1 cellular context compared by ENCODE assay signal in the genomic region with DNA sequence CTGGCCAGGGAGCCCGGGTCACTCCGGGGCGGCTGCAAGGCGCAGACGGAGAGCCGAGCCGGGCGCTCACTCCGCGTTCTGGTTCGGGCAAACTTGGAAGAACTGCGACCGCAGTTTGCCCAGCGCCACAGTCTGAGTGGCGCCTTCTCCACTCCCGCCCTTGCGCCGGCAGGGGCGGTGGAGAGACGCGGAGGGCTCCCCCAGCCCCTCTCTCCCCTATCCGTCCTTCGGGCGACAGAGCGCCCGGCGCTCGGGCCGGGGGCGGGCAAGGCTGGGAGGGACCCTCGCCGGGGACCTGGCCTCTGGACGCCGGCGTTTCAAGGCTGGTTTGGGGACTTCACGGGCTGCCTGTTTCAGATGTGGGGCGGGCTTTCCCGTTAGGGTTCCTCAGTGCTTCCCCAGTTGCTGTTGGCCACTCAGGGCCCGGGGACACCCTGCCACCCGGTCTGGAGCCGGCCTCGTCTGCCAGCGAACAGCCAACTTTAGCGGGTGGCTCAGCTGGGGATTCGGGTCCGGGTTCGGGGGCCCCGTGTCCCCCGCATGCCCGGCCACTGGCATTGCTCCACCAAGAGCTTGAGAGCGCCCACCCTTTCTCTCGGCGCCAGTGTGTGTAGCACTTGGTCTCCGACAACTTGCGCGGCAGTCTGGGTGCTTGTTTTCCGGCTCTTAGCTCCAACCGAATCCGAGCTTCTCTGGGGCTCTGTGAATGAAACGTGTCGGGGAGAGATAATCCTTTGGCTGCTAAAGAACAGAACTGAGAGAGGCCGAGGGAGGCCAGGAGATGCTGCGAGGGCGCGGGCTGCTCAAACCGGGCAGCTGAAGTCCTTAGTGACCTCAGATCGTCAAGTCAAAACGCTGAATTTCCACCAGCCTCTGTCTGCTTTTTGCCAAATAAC.
TF ChIP-seq lines count a peak whose summit lies in the region.

No MANE protein-coding gene starts in this region.

TF ChIP-seq in HepG2, 621 proteins besides CTCF, POLR2A, EP300 and RAD21 (continued from another document and continues in another):
- TF ChIP-seq FOXC1 (CRISPR knock-in tag; IDR thresholded peaks at IDR 0.05; ENCODE audit: borderline replicate concordance) (0 out of 2 replicates have a peak, but pooled peaks have one; percentile 51), FOXA3 (CRISPR knock-in tag; IDR thresholded peaks at IDR 0.05) (peak; percentile 34; the same call in 1 of the 2 replicates), ZNF501 (CRISPR knock-in tag; IDR thresholded peaks at IDR 0.05) (peak; percentile 82), ZFX (CRISPR knock-in tag; IDR thresholded peaks at IDR 0.05; ENCODE audit: low read depth) (peak; percentile 38), HNRNPLL (IDR thresholded peaks at IDR 0.05; ENCODE audit: low read depth, low read length, poor library complexity, severe bottlenecking) (peak; percentile 93), ARHGAP35 (CRISPR knock-in tag; IDR thresholded peaks at IDR 0.05; ENCODE audit: borderline replicate concordance) (0 out of 2 replicates have a peak, but pooled peaks have one; percentile 30), ZNF224 (CRISPR knock-in tag; IDR thresholded peaks at IDR 0.05) (0 out of 2 replicates have a peak, but pooled peaks have one; percentile 76), ZNF773 (CRISPR knock-in tag; IDR thresholded peaks at IDR 0.05; ENCODE audit: borderline replicate concordance) (no peak), ZSCAN25 (CRISPR knock-in tag; IDR thresholded peaks at IDR 0.05) (peak; percentile 50; the same call in 1 of the 2 replicates), EEA1 (CRISPR knock-in tag; IDR thresholded peaks at IDR 0.05; ENCODE audit: borderline replicate concordance) (0 out of 2 replicates have a peak, but pooled peaks have one; percentile 40), HDAC2 (CRISPR knock-in tag; IDR thresholded peaks at IDR 0.05) (peak; percentile 55; the same call in 1 of the 2 replicates), FOXP1 (IDR thresholded peaks at IDR 0.05) (no peak), FOXP1 (CRISPR knock-in tag; IDR thresholded peaks at IDR 0.05) (0 out of 2 replicates have a peak, but pooled peaks have one; percentile 18), ZNF205 (CRISPR knock-in tag; IDR thresholded peaks at IDR 0.05) (0 out of 2 replicates have a peak, but pooled peaks have one; percentile 21), ZNF724P (CRISPR knock-in tag; IDR thresholded peaks at IDR 0.05; ENCODE audit: borderline replicate concordance) (0 out of 2 replicates have a peak, but pooled peaks have one; percentile 29), PHF8 (CRISPR knock-in tag; IDR thresholded peaks at IDR 0.05) (peak; percentile 69), POGZ (CRISPR knock-in tag; IDR thresholded peaks at IDR 0.05) (peak; percentile 26; the same call in 1 of the 2 replicates), MTA1 (CRISPR knock-in tag; IDR thresholded peaks at IDR 0.05; ENCODE audit: borderline replicate concordance) (peak; percentile 11; the same call in 1 of the 2 replicates), ZNF431 (CRISPR knock-in tag; IDR thresholded peaks at IDR 0.05; ENCODE audit: borderline replicate concordance, low read depth) (0 out of 2 replicates have a peak, but pooled peaks have one; percentile 13), ZNF317 (CRISPR knock-in tag; IDR thresholded peaks at IDR 0.05) (peak; percentile 56; the same call in 1 of the 2 replicates), U2AF2 (IDR thresholded peaks at IDR 0.05; ENCODE audit: low read depth, low read length) (0 out of 2 replicates have a peak, but pooled peaks have one; percentile 34), GABPB1 (CRISPR knock-in tag; IDR thresholded peaks at IDR 0.05) (peak; percentile 48; the same call in 1 of the 2 replicates), ATAD3A (CRISPR knock-in tag; IDR thresholded peaks at IDR 0.05) (no peak), SAP130 (CRISPR knock-in tag; IDR thresholded peaks at IDR 0.05; ENCODE audit: low read depth) (peak; percentile 54), RBM39 (IDR thresholded peaks at IDR 0.05; ENCODE audit: low read depth, low read length, poor library complexity, severe bottlenecking) (peak; percentile 16), ZNF766 (CRISPR knock-in tag; IDR thresholded peaks at IDR 0.05; ENCODE audit: borderline replicate concordance) (0 out of 2 replicates have a peak, but pooled peaks have one; percentile 62), ZNF225 (CRISPR knock-in tag; IDR thresholded peaks at IDR 0.05) (no peak; the same call in 1 of the 2 replicates), HMG20B (CRISPR knock-in tag; conservative IDR thresholded peaks at IDR 0.05) (0 out of 2 replicates have a peak, but pooled peaks have one; percentile 28), ZNF605 (CRISPR knock-in tag; IDR thresholded peaks at IDR 0.05) (0 out of 2 replicates have a peak, but pooled peaks have one; percentile 38), NKX3-1 (CRISPR knock-in tag; IDR thresholded peaks at IDR 0.05) (peak; percentile 22; the same call in 1 of the 2 replicates), ZKSCAN8 (CRISPR knock-in tag; IDR thresholded peaks at IDR 0.05; ENCODE audit: borderline replicate concordance) (peak; percentile 18; the same call in 1 of the 2 replicates), ZMYM4 (CRISPR knock-in tag; IDR thresholded peaks at IDR 0.05) (peak; percentile 40), KDM5B (CRISPR knock-in tag; IDR thresholded peaks at IDR 0.05; ENCODE audit: borderline replicate concordance) (peak; percentile 42), ZNF720 (CRISPR knock-in tag; IDR thresholded peaks at IDR 0.05) (no peak), ZNF672 (CRISPR knock-in tag; IDR thresholded peaks at IDR 0.05) (no peak), ZNF530 (CRISPR knock-in tag; IDR thresholded peaks at IDR 0.05; ENCODE audit: low read depth) (no peak), MAF1 (CRISPR knock-in tag; IDR thresholded peaks at IDR 0.05; ENCODE audit: borderline replicate concordance) (0 out of 2 replicates have a peak, but pooled peaks have one; percentile 69), ZKSCAN5 (CRISPR knock-in tag; IDR thresholded peaks at IDR 0.05) (no peak), POLR2AphosphoS5 (IDR thresholded peaks at IDR 0.05; ENCODE audit: low read depth, low read length) (no peak), ZNF143 (CRISPR knock-in tag; IDR thresholded peaks at IDR 0.05) (peak; percentile 38)
- TF ChIP-seq, protein P1, sequence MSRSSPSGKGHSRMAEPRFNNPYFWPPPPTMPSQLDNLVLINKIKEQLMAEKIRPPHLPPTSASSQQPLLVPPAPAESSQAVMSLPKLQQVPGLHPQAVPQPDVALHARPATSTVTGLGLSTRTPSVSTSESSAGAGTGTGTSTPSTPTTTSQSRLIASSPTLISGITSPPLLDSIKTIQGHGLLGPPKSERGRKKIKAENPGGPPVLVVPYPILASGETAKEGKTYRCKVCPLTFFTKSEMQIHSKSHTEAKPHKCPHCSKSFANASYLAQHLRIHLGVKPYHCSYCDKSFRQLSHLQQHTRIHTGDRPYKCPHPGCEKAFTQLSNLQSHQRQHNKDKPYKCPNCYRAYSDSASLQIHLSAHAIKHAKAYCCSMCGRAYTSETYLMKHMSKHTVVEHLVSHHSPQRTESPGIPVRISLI (CRISPR knock-in tag; IDR thresholded peaks at IDR 0.05; ENCODE audit: borderline replicate concordance), result no peak
- TF ChIP-seq, protein P2, sequence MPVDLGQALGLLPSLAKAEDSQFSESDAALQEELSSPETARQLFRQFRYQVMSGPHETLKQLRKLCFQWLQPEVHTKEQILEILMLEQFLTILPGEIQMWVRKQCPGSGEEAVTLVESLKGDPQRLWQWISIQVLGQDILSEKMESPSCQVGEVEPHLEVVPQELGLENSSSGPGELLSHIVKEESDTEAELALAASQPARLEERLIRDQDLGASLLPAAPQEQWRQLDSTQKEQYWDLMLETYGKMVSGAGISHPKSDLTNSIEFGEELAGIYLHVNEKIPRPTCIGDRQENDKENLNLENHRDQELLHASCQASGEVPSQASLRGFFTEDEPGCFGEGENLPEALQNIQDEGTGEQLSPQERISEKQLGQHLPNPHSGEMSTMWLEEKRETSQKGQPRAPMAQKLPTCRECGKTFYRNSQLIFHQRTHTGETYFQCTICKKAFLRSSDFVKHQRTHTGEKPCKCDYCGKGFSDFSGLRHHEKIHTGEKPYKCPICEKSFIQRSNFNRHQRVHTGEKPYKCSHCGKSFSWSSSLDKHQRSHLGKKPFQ (CRISPR knock-in tag; IDR thresholded peaks at IDR 0.05; ENCODE audit: insufficient replicate concordance), result peak; percentile 68
- TF ChIP-seq, protein P3, sequence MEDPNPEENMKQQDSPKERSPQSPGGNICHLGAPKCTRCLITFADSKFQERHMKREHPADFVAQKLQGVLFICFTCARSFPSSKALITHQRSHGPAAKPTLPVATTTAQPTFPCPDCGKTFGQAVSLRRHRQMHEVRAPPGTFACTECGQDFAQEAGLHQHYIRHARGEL (CRISPR knock-in tag; IDR thresholded peaks at IDR 0.05), result no peak
- TF ChIP-seq, protein P4, sequence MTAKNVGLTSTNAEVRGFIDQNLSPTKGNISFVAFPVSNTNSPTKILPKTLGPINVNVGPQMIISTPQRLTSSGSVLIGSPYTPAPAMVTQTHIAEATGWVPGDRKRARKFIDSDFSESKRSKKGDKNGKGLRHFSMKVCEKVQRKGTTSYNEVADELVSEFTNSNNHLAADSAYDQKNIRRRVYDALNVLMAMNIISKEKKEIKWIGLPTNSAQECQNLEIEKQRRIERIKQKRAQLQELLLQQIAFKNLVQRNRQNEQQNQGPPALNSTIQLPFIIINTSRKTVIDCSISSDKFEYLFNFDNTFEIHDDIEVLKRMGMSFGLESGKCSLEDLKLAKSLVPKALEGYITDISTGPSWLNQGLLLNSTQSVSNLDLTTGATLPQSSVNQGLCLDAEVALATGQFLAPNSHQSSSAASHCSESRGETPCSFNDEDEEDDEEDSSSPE (CRISPR knock-in tag; IDR thresholded peaks at IDR 0.05), result 0 out of 2 replicates have a peak, but pooled peaks have one; percentile 18
- TF ChIP-seq, protein P5, sequence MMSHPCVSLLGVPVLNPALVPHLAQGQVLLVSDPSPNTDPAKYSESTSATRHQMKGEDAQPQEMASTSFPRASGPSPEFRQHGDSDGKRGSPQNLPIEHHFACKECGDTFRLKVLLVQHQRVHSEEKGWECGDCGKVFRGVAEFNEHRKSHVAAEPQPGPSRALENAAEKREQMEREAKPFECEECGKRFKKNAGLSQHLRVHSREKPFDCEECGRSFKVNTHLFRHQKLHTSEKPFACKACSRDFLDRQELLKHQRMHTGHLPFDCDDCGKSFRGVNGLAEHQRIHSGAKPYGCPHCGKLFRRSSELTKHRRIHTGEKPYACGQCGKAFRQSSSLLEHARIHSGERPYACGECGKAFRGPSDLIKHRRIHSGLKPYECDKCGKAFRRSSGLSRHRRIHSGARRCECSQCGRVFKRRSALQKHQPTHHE (CRISPR knock-in tag; IDR thresholded peaks at IDR 0.05; ENCODE audit: borderline replicate concordance), result 0 out of 2 replicates have a peak, but pooled peaks have one; percentile 8
- TF ChIP-seq, protein P6, sequence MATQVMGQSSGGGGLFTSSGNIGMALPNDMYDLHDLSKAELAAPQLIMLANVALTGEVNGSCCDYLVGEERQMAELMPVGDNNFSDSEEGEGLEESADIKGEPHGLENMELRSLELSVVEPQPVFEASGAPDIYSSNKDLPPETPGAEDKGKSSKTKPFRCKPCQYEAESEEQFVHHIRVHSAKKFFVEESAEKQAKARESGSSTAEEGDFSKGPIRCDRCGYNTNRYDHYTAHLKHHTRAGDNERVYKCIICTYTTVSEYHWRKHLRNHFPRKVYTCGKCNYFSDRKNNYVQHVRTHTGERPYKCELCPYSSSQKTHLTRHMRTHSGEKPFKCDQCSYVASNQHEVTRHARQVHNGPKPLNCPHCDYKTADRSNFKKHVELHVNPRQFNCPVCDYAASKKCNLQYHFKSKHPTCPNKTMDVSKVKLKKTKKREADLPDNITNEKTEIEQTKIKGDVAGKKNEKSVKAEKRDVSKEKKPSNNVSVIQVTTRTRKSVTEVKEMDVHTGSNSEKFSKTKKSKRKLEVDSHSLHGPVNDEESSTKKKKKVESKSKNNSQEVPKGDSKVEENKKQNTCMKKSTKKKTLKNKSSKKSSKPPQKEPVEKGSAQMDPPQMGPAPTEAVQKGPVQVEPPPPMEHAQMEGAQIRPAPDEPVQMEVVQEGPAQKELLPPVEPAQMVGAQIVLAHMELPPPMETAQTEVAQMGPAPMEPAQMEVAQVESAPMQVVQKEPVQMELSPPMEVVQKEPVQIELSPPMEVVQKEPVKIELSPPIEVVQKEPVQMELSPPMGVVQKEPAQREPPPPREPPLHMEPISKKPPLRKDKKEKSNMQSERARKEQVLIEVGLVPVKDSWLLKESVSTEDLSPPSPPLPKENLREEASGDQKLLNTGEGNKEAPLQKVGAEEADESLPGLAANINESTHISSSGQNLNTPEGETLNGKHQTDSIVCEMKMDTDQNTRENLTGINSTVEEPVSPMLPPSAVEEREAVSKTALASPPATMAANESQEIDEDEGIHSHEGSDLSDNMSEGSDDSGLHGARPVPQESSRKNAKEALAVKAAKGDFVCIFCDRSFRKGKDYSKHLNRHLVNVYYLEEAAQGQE (IDR thresholded peaks at IDR 0.05; ENCODE audit: borderline replicate concordance in 1 of 2, low read depth in 1 of 2, low read length in 2 of 2), result 0 out of 4 replicates have a peak, but pooled peaks of 1 of the 2 experiments have one; percentile 15
- TF ChIP-seq, protein P7, sequence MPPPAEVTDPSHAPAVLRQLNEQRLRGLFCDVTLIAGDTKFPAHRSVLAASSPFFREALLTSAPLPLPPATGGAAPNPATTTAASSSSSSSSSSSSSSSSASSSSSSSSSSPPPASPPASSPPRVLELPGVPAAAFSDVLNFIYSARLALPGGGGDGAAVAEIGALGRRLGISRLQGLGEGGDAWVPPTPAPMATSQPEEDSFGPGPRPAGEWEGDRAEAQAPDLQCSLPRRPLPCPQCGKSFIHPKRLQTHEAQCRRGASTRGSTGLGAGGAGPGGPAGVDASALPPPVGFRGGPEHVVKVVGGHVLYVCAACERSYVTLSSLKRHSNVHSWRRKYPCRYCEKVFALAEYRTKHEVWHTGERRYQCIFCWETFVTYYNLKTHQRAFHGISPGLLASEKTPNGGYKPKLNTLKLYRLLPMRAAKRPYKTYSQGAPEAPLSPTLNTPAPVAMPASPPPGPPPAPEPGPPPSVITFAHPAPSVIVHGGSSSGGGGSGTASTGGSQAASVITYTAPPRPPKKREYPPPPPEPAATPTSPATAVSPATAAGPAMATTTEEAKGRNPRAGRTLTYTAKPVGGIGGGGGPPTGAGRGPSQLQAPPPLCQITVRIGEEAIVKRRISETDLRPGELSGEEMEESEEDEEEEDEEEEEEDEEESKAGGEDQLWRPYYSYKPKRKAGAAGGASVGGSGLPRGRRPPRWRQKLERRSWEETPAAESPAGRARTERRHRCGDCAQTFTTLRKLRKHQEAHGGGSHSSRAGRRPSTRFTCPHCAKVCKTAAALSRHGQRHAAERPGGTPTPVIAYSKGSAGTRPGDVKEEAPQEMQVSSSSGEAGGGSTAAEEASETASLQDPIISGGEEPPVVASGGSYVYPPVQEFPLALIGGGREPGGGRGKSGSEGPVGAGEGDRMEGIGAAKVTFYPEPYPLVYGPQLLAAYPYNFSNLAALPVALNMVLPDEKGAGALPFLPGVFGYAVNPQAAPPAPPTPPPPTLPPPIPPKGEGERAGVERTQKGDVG (CRISPR knock-in tag; IDR thresholded peaks at IDR 0.05; ENCODE audit: borderline replicate concordance), result 0 out of 2 replicates have a peak, but pooled peaks have one; percentile 9
- TF ChIP-seq, protein P8, sequence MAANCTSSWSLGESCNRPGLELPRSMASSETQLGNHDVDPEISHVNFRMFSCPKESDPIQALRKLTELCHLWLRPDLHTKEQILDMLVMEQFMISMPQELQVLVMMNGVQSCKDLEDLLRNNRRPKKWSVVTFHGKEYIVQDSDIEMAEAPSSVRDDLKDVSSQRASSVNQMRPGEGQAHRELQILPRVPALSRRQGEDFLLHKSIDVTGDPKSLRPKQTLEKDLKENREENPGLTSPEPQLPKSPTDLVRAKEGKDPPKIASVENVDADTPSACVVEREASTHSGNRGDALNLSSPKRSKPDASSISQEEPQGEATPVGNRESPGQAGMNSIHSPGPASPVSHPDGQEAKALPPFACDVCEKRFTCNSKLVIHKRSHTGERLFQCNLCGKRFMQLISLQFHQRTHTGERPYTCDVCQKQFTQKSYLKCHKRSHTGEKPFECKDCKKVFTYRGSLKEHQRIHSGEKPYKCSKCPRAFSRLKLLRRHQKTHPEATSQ (CRISPR knock-in tag; IDR thresholded peaks at IDR 0.05; ENCODE audit: borderline replicate concordance), result 0 out of 2 replicates have a peak, but pooled peaks have one; percentile 45
